In genomic region chr17:42387663-42388380, GRCh38 we compare ENCODE assay signal across 8 cellular contexts. TPM values are rescaled to one million over a fixed set of nuclear protein-coding genes. Genes with fewer than 3 reads are reported as not detected.
DNase-seq lines count a peak whose midpoint lies in the region; ATAC-seq, FAIRE-seq and TF ChIP-seq lines count a peak whose summit lies in the region.

No MANE protein-coding gene starts in this region.

- H2BK120ac ChIP-seq in H9 (ENCODE audit: low read depth, low read length, poor library complexity, severe bottlenecking), result no peak overlapping the region

- H3K27ac ChIP-seq in CD8-positive, alpha-beta memory T cell (ENCODE audit: low read depth, low read length), result peak overlapping the region; percentile 100
- H3K27ac ChIP-seq in H9 (ENCODE audit: insufficient read length, low read depth, low read length), result no peak overlapping the region

- H2BK20ac ChIP-seq in H9 (ENCODE audit: low read depth, low read length, poor library complexity, severe bottlenecking), result no peak overlapping the region

- WGBS in H9 (ENCODE audit: extremely low coverage, insufficient read length, low lambda C conversion rate), result no CpG with 5 or more reads among the region's 61 CpGs

- no peak overlapping the region for H4K91ac ChIP-seq in H9 (ENCODE audit: insufficient read length, low read depth, low read length)

- H2BK5ac ChIP-seq in H9 (ENCODE audit: insufficient read length, low read length), result no peak overlapping the region

- DNase-seq in CD8-positive, alpha-beta memory T cell, result peak in 3 of 5 donors; percentile 20 to 62 (median 36)
- peak; percentile 87 for DNase-seq in H9
- DNase-seq in NCI-H345 (lab: John Stamatoyannopoulos, UW), result peak; percentile 56
- DNase-seq in activated T-cell treated with anti-CD3 and anti-CD28 coated beads, Interleukin-2, amount 50 U/mL, for 72 hours, result peak; percentile 49 to 57
- no peak for DNase-seq in fibroblast of villous mesenchyme (ENCODE audit: low read depth)
- no peak for DNase-seq in GM12892 (ENCODE audit: insufficient read length)
- no peak for DNase-seq in 8988T

- no peak overlapping the region for H4K8ac ChIP-seq in H9 (replicated peaks; ENCODE audit: insufficient read length, low read depth, low read length)

- no peaks in the 10 kb centered on the region for H3K9me3 Mint-ChIP-seq in CD8-positive, alpha-beta memory T cell
- no peaks in the 10 kb centered on the region for H3K9me3 Mint-ChIP-seq in H9
- no peaks in the 10 kb centered on the region for H3K9me3 Mint-ChIP-seq in activated T-cell treated with anti-CD3 and anti-CD28 coated beads, Interleukin-2, amount 50 U/mL, for 72 hours

- H2BK15ac ChIP-seq in H9 (ENCODE audit: low read depth, low read length), result peak overlapping the region; percentile 0; the same call in 1 of the 2 replicates

- peak overlapping the region; percentile 83; the same call in 1 of the 2 replicates for H3K14ac ChIP-seq in H9 (ENCODE audit: insufficient read depth, low read length)

- H3K27ac Mint-ChIP-seq in CD8-positive, alpha-beta memory T cell, result peak overlapping the region; percentile 98 to 100 (median 100)
- H3K27ac Mint-ChIP-seq in H9, result peak overlapping the region; percentile 96 to 98 (median 98); a peak in 6 of 7 replicates
- peak overlapping the region; percentile 100 for H3K27ac Mint-ChIP-seq in activated T-cell treated with anti-CD3 and anti-CD28 coated beads, Interleukin-2, amount 50 U/mL, for 72 hours

- TF ChIP-seq POLR2A in GM12892 (IDR thresholded peaks at IDR 0.05; ENCODE audit: low read depth, low read length), result no peak

- peak overlapping the region; percentile 56 for H3K18ac ChIP-seq in H9 (ENCODE audit: insufficient read length, low read depth, low read length)

- no peak overlapping the region for H4K5ac ChIP-seq in H9 (ENCODE audit: insufficient read length, low read depth, low read length)

- peaks cover 0 to 25% (median 3%) of the 10 kb centered on the region in 3 donors for H3K36me3 Mint-ChIP-seq in CD8-positive, alpha-beta memory T cell
- H3K36me3 Mint-ChIP-seq in H9 (ENCODE audit: insufficient read depth in 1 of 3, low read depth in 3 of 3), result peaks cover 2 to 9% (median 8%) of the 10 kb centered on the region in 3 experiments; a peak in 5 of 7 replicates
- peaks cover 17 to 20% of the 10 kb centered on the region in 2 donors for H3K36me3 Mint-ChIP-seq in activated T-cell treated with anti-CD3 and anti-CD28 coated beads, Interleukin-2, amount 50 U/mL, for 72 hours (ENCODE audit: insufficient read depth in 2 of 2)

- H3K4me3 ChIP-seq in CD8-positive, alpha-beta memory T cell (ENCODE audit: low read length), result peak overlapping the region; percentile 94
- H3K4me3 ChIP-seq in fibroblast of villous mesenchyme (ENCODE audit: low read depth, low read length), result peak overlapping the region; percentile 70
- H3K4me3 ChIP-seq in neuron (ENCODE audit: low read length), result peak overlapping the region; percentile 97

- H3K4ac ChIP-seq in H9 (ENCODE audit: low read depth, low read length), result no peak overlapping the region; the same call in 1 of the 2 replicates

- H3K4me1 Mint-ChIP-seq in CD8-positive, alpha-beta memory T cell, result peaks cover 35 to 66% (median 43%) of the 10 kb centered on the region in 3 donors
- H3K4me1 Mint-ChIP-seq in H9, result peaks cover 36 to 37% of the 10 kb centered on the region in 2 experiments
- H3K4me1 Mint-ChIP-seq in activated T-cell treated with anti-CD3 and anti-CD28 coated beads, Interleukin-2, amount 50 U/mL, for 72 hours (ENCODE audit: low read depth), result peaks cover 71% of the 10 kb centered on the region

- H2AK5ac ChIP-seq in H9 (ENCODE audit: insufficient read length, low read length), result no peak overlapping the region

- no peaks in the 10 kb centered on the region for H3K36me3 ChIP-seq in CD8-positive, alpha-beta memory T cell (ENCODE audit: insufficient read depth, low read length)
- peaks cover 7% of the 10 kb centered on the region for H3K36me3 ChIP-seq in neuron (ENCODE audit: insufficient read depth, low read length)

- H3K27me3 Mint-ChIP-seq in CD8-positive, alpha-beta memory T cell, result no peaks in the 10 kb centered on the region
- H3K27me3 Mint-ChIP-seq in H9 (ENCODE audit: low read depth), result no peaks in the 10 kb centered on the region
- no peaks in the 10 kb centered on the region for H3K27me3 Mint-ChIP-seq in activated T-cell treated with anti-CD3 and anti-CD28 coated beads, Interleukin-2, amount 50 U/mL, for 72 hours (ENCODE audit: low read depth)

- H3K4me2 ChIP-seq in H9 (ENCODE audit: insufficient read depth, insufficient read length, low read length), result peak overlapping the region; percentile 93

- H3K79me1 ChIP-seq in H9 (ENCODE audit: insufficient read depth, low read depth, low read length, poor library complexity, severe bottlenecking), result peaks cover 3% of the 10 kb centered on the region

- H3K79me2 ChIP-seq in H9 (ENCODE audit: insufficient read depth, low read length), result peaks cover 26% of the 10 kb centered on the region; the same call in 1 of the 2 replicates

- POLR2A ChIA-PET in CD8-positive, alpha-beta memory T cell (lab: Charles Lee), result interaction anchor here (0.5 to 2.0 kb wide), 32 partner anchors 9 to 1000 kb away, joined by 3 to 13 read pairs (median 4); partner anchors contain the start of genes CNP, DNAJC7, GHDC and STAT5A

- CTCF ChIA-PET in CD8-positive, alpha-beta memory T cell (lab: Charles Lee), result interaction anchor here (1.2 to 2.3 kb wide), 10 partner anchors 12 to 166 kb away, joined by 3 to 29 read pairs (median 6); no protein-coding TSS in a partner anchor

- H3K4me1 ChIP-seq in CD8-positive, alpha-beta memory T cell (ENCODE audit: insufficient read depth, low read length), result peaks cover 33% of the 10 kb centered on the region
- no peaks in the 10 kb centered on the region for H3K4me1 ChIP-seq in H9 (ENCODE audit: insufficient read depth, low read length)
- H3K4me1 ChIP-seq in neuron (ENCODE audit: insufficient read depth, low read length), result peaks cover 16% of the 10 kb centered on the region

- H3K56ac ChIP-seq in H9 (ENCODE audit: insufficient read length, low read depth, low read length), result no peak overlapping the region

- peak overlapping the region; percentile 72 for H3K9ac ChIP-seq in H9 (ENCODE audit: extremely low read depth, insufficient read length, low read length)

- peaks cover 8% of the 10 kb centered on the region for H3K23me2 ChIP-seq in H9 (ENCODE audit: insufficient read length, low read depth, low read length, poor library complexity, severe bottlenecking)

- H4K20me1 ChIP-seq in H9 (ENCODE audit: control insufficient read depth, insufficient read depth, insufficient read length), result no peaks in the 10 kb centered on the region

- no peaks in the 10 kb centered on the region for H3K27me3 ChIP-seq in CD8-positive, alpha-beta memory T cell (ENCODE audit: insufficient read depth, low read length, poor library complexity, severe bottlenecking)
- H3K27me3 ChIP-seq in H9 (ENCODE audit: insufficient read depth, low read length), result no peaks in the 10 kb centered on the region
- no peaks in the 10 kb centered on the region for H3K27me3 ChIP-seq in neuron (ENCODE audit: insufficient read depth, low read length)

- no peak overlapping the region for H2AFZ ChIP-seq in H9 (ENCODE audit: low read length)
- no peak overlapping the region for H2AFZ ChIP-seq in neuron (ENCODE audit: low read depth, low read length)

- ATAC-seq in activated T-cell treated with anti-CD3 and anti-CD28 coated beads, Interleukin-2, amount 50 U/mL, for 72 hours (replicated peaks in 1 of 2), result no peak

- no peak overlapping the region for H3T11ph ChIP-seq in H9 (ENCODE audit: low read length)

- no peak for FAIRE-seq in GM12892 (lab: Jason Lieb, UNC)

- H3K23ac ChIP-seq in H9 (ENCODE audit: insufficient read length, low read depth, low read length), result no peak overlapping the region

- H2BK12ac ChIP-seq in H9 (ENCODE audit: insufficient read length, low read depth, low read length), result no peak overlapping the region

- H3K9me3 ChIP-seq in CD8-positive, alpha-beta memory T cell (ENCODE audit: low read length), result no peaks in the 10 kb centered on the region
- H3K9me3 ChIP-seq in H9 (ENCODE audit: control insufficient read depth, low read depth, low read length) (no peaks in the 10 kb centered on the region), neuron (ENCODE audit: low read length) (no peaks in the 10 kb centered on the region)

- TF ChIP-seq CTCF in H9 (conservative IDR thresholded peaks at IDR 0.05) (no peak), fibroblast of villous mesenchyme (IDR thresholded peaks at IDR 0.05; ENCODE audit: insufficient read depth, low read depth, low read length) (no peak)

- peak overlapping the region; percentile 88 to 99 (median 94) for H3K4me3 Mint-ChIP-seq in CD8-positive, alpha-beta memory T cell
- peak overlapping the region; percentile 95 to 98 for H3K4me3 Mint-ChIP-seq in H9
- peak overlapping the region; percentile 97 to 98 for H3K4me3 Mint-ChIP-seq in activated T-cell treated with anti-CD3 and anti-CD28 coated beads, Interleukin-2, amount 50 U/mL, for 72 hours

RNA-seq across cellular contexts. Expression of gene STAT3, which starts 0.4 kb away (rescaled TPM):
- total RNA-seq in CD8-positive, alpha-beta memory T cell, result 100 to 1,000 TPM; 148 to 155 TPM
- 166 TPM for polyA plus RNA-seq in CD8-positive, alpha-beta memory T cell
- 82.1 and 83.2 TPM in 2 replicates for total RNA-seq in H9 (2021)
- total RNA-seq in activated T-cell treated with anti-CD3 and anti-CD28 coated beads, Interleukin-2, amount 50 U/mL, for 72 hours, result 100 to 1,000 TPM; 346 to 380 TPM
- total RNA-seq in fibroblast of villous mesenchyme, result 113 and 180 TPM in 2 replicates
- 66.7 TPM for polyA plus RNA-seq in GM12892 (2012; ENCODE audit: missing spikeins)

RNA-seq across cellular contexts. Expression of gene CAVIN1, which starts 35.2 kb away (rescaled TPM):
- total RNA-seq in CD8-positive, alpha-beta memory T cell, result under 1 TPM; 0.18 to 0.22 TPM
- not detected for polyA plus RNA-seq in CD8-positive, alpha-beta memory T cell
- total RNA-seq in H9 (2021), result 65.2 and 70.0 TPM in 2 replicates
- 1 to 10 TPM; 2.4 to 4.3 TPM for total RNA-seq in activated T-cell treated with anti-CD3 and anti-CD28 coated beads, Interleukin-2, amount 50 U/mL, for 72 hours
- 988 and 1,007 TPM in 2 replicates for total RNA-seq in fibroblast of villous mesenchyme
- 1.9 TPM for polyA plus RNA-seq in GM12892 (2012; ENCODE audit: missing spikeins)

Comparison
In these comparisons a context has a peak if more than half of its experiments do, and no peak if none do; other contexts are left out.
1. DNase-seq: peak in CD8-positive, alpha-beta memory T cell (3 of 5), H9 (single experiment), NCI-H345 (single experiment) and activated T-cell treated with anti-CD3 and anti-CD28 coated beads, Interleukin-2, amount 50 U/mL, for 72 hours (2 of 2); none in fibroblast of villous mesenchyme (single experiment), GM12892 (single experiment) and 8988T (single experiment).
2. RNA of gene CAVIN1, which starts 35.2 kb away (total RNA-seq): 988 to 1,007 TPM in fibroblast of villous mesenchyme; 65.2 to 70.0 TPM in H9, 2.4 to 4.3 TPM in activated T-cell treated with anti-CD3 and anti-CD28 coated beads, Interleukin-2, amount 50 U/mL, for 72 hours and 0.18 to 0.22 TPM in CD8-positive, alpha-beta memory T cell; every median in the first group is over 10 times any median in the second.
3. Peak in every context shown above with its lines, with median percentiles within 50 percentile points of each other: H3K4me3 ChIP-seq, H3K27ac Mint-ChIP-seq and H3K4me3 Mint-ChIP-seq.